Comparison of ENCODE assay signal across 18 cellular contexts in genomic region chr6:46287043-46287442, GRCh38.
DNase-seq lines count a peak whose midpoint lies in the region; ATAC-seq and TF ChIP-seq lines count a peak whose summit lies in the region.
"Had no signal": no experiment of that assay in that cellular context is flagged by ENCODE, and none has a peak within 500 bp of the region (broad histone marks: within the 10 kb centered on the region; RNA-seq: fewer than 3 reads in every experiment).

No MANE protein-coding gene starts in this region.

- H3K27me3 Mint-ChIP-seq in activated CD4-positive, alpha-beta memory T cell treated with anti-CD3 and anti-CD28 coated beads for 36 hours = peaks cover 15% of the 10 kb centered on the region
- peaks cover 8% of the 10 kb centered on the region for H3K27me3 Mint-ChIP-seq in activated CD4-positive, alpha-beta memory T cell treated with anti-CD3 and anti-CD28 coated beads, Interleukin-2, amount 10 ng/mL, durations not matched to agents 7 days and 5 days

- no peak overlapping the region for H3K4me2 ChIP-seq in BLaER1

- H3K27ac Mint-ChIP-seq in activated CD4-positive, alpha-beta memory T cell treated with anti-CD3 and anti-CD28 coated beads for 36 hours = peak overlapping the region; percentile 6
- no peak overlapping the region for H3K27ac Mint-ChIP-seq in activated CD4-positive, alpha-beta memory T cell treated with anti-CD3 and anti-CD28 coated beads, Interleukin-2, amount 10 ng/mL, durations not matched to agents 7 days and 5 days
- peak overlapping the region; percentile 62 for H3K27ac Mint-ChIP-seq in stimulated activated effector memory CD8-positive, alpha-beta T cell treated with anti-CD3 and anti-CD28 coated beads, Interleukin-12 subunit alpha, Interleukin-12 subunit beta, amount 100 ng/mL, for 72 hours
- H3K27ac Mint-ChIP-seq: CD4-positive, CD25-positive, alpha-beta regulatory T cell; CD8-positive, alpha-beta T cell; H9; HFFc6 had no signal

- H3K27me3 ChIP-seq in BLaER1 = no peaks in the 10 kb centered on the region

- H3K9ac ChIP-seq in BLaER1 = no peak overlapping the region
- H3K9ac ChIP-seq: GM23248 had no signal

- ATAC-seq in stimulated activated effector memory CD8-positive, alpha-beta T cell treated with anti-CD3 and anti-CD28 coated beads, Interleukin-12 subunit alpha, Interleukin-12 subunit beta, amount 100 ng/mL, for 72 hours = no peak
- ATAC-seq: CD8-positive, alpha-beta T cell; HCT116 had no signal

- H3K36me3 Mint-ChIP-seq in activated CD4-positive, alpha-beta memory T cell treated with anti-CD3 and anti-CD28 coated beads for 36 hours = no peaks in the 10 kb centered on the region
- no peaks in the 10 kb centered on the region for H3K36me3 Mint-ChIP-seq in activated CD4-positive, alpha-beta memory T cell treated with anti-CD3 and anti-CD28 coated beads, Interleukin-2, amount 10 ng/mL, durations not matched to agents 7 days and 5 days (ENCODE audit: low read depth)
- no peaks in the 10 kb centered on the region for H3K36me3 Mint-ChIP-seq in stimulated activated effector memory CD8-positive, alpha-beta T cell treated with anti-CD3 and anti-CD28 coated beads, Interleukin-12 subunit alpha, Interleukin-12 subunit beta, amount 100 ng/mL, for 72 hours
- H3K36me3 Mint-ChIP-seq: CD4-positive, CD25-positive, alpha-beta regulatory T cell; CD8-positive, alpha-beta T cell had no signal

- POLR2A ChIA-PET in activated CD4-positive, alpha-beta memory T cell treated with anti-CD3 and anti-CD28 coated beads for 36 hours (lab: Charles Lee) = no interaction called here
- POLR2A ChIA-PET in activated CD4-positive, alpha-beta memory T cell treated with anti-CD3 and anti-CD28 coated beads, Interleukin-2, amount 10 ng/mL, durations not matched to agents 7 days and 5 days (lab: Charles Lee) = no interaction called here
- POLR2A ChIA-PET in HEK293 (lab: Yijun Ruan, JAX) = no interaction called here

- peaks cover 47% of the 10 kb centered on the region for H3K4me1 ChIP-seq in BLaER1
- 0 out of 2 replicates have a peak, but pooled peaks cover 6% of the 10 kb centered on the region for H3K4me1 ChIP-seq in HEK293 (ENCODE audit: control insufficient read depth, insufficient read depth, low read length)
- H3K4me1 ChIP-seq: Caco-2 had no signal

- peaks cover 18% of the 10 kb centered on the region for H3K4me1 Mint-ChIP-seq in activated CD4-positive, alpha-beta memory T cell treated with anti-CD3 and anti-CD28 coated beads for 36 hours (ENCODE audit: low read depth)
- peaks cover 8% of the 10 kb centered on the region for H3K4me1 Mint-ChIP-seq in activated CD4-positive, alpha-beta memory T cell treated with anti-CD3 and anti-CD28 coated beads, Interleukin-2, amount 10 ng/mL, durations not matched to agents 7 days and 5 days
- peaks cover 33% of the 10 kb centered on the region for H3K4me1 Mint-ChIP-seq in stimulated activated effector memory CD8-positive, alpha-beta T cell treated with anti-CD3 and anti-CD28 coated beads, Interleukin-12 subunit alpha, Interleukin-12 subunit beta, amount 100 ng/mL, for 72 hours
- H3K4me1 Mint-ChIP-seq: CD4-positive, CD25-positive, alpha-beta regulatory T cell had no signal

- peaks cover 14% of the 10 kb centered on the region for H3K9me3 ChIP-seq in BLaER1
- no peaks in the 10 kb centered on the region for H3K9me3 ChIP-seq in HEK293 (ENCODE audit: control insufficient read depth, insufficient read depth, low read depth, low read length)
- H3K9me3 ChIP-seq: Caco-2 had no signal

- 0 out of 2 replicates have a peak overlapping the region, but pooled peaks have one; percentile 23 for H3K27ac ChIP-seq in BLaER1
- no peak overlapping the region for H3K27ac ChIP-seq in HEK293 (ENCODE audit: extremely low read depth, low read depth, low read length)
- H3K27ac ChIP-seq: C4-2B, GM23248 had no signal

- H3K9me3 Mint-ChIP-seq in activated CD4-positive, alpha-beta memory T cell treated with anti-CD3 and anti-CD28 coated beads for 36 hours = no peaks in the 10 kb centered on the region
- no peaks in the 10 kb centered on the region for H3K9me3 Mint-ChIP-seq in activated CD4-positive, alpha-beta memory T cell treated with anti-CD3 and anti-CD28 coated beads, Interleukin-2, amount 10 ng/mL, durations not matched to agents 7 days and 5 days
- no peaks in the 10 kb centered on the region for H3K9me3 Mint-ChIP-seq in stimulated activated effector memory CD8-positive, alpha-beta T cell treated with anti-CD3 and anti-CD28 coated beads, Interleukin-12 subunit alpha, Interleukin-12 subunit beta, amount 100 ng/mL, for 72 hours
- H3K9me3 Mint-ChIP-seq: CD8-positive, alpha-beta T cell; H9 had no signal

- intact Hi-C loops in activated CD4-positive, alpha-beta memory T cell treated with anti-CD3 and anti-CD28 coated beads for 36 hours (cut with micrococcal nuclease) = loop anchor here (5.0 kb wide), 1 partner anchor 40 kb away; no protein-coding TSS in a partner anchor

- no peak for TF ChIP-seq CTCF in HEK293 (tag by site-specific recombination; IDR thresholded peaks at IDR 0.05)

- CTCF ChIA-PET in activated CD4-positive, alpha-beta memory T cell treated with anti-CD3 and anti-CD28 coated beads for 36 hours (lab: Charles Lee) = no interaction called here
- CTCF ChIA-PET in activated CD4-positive, alpha-beta memory T cell treated with anti-CD3 and anti-CD28 coated beads, Interleukin-2, amount 10 ng/mL, durations not matched to agents 7 days and 5 days (lab: Charles Lee) = no interaction called here
- CTCF ChIA-PET in HEK293 (lab: Yijun Ruan, JAX) = no interaction called here

- no peak for DNase-seq in activated CD4-positive, alpha-beta memory T cell treated with anti-CD3 and anti-CD28 coated beads for 36 hours
- no peak for DNase-seq in activated CD4-positive, alpha-beta memory T cell treated with anti-CD3 and anti-CD28 coated beads, Interleukin-2, amount 10 ng/mL, durations not matched to agents 7 days and 5 days
- no peak for DNase-seq in stimulated activated effector memory CD8-positive, alpha-beta T cell treated with anti-CD3 and anti-CD28 coated beads, Interleukin-12 subunit alpha, Interleukin-12 subunit beta, amount 100 ng/mL, for 72 hours (ENCODE audit: low spot score in 2 of 2)
- DNase-seq in A172 (ENCODE audit: low spot score) = no peak
- no peak for DNase-seq in NCI-H2171 (lab: John Stamatoyannopoulos, UW)
- DNase-seq: 8988T; Caco-2; CD4-positive, CD25-positive, alpha-beta regulatory T cell; CD8-positive, alpha-beta T cell; DMS153; DND-41; GM23248; H9; HFFc6 had no signal

- H3K4me3 ChIP-seq in BLaER1 (no peak overlapping the region), HEK293 (ENCODE audit: low read depth, low read length) (no peak overlapping the region)
- H3K4me3 ChIP-seq: GM23248 had no signal

- no peaks in the 10 kb centered on the region for H4K20me1 ChIP-seq in BLaER1

- H3K4me3 Mint-ChIP-seq in activated CD4-positive, alpha-beta memory T cell treated with anti-CD3 and anti-CD28 coated beads for 36 hours = no peak overlapping the region
- H3K4me3 Mint-ChIP-seq in activated CD4-positive, alpha-beta memory T cell treated with anti-CD3 and anti-CD28 coated beads, Interleukin-2, amount 10 ng/mL, durations not matched to agents 7 days and 5 days = no peak overlapping the region
- no peak overlapping the region for H3K4me3 Mint-ChIP-seq in stimulated activated effector memory CD8-positive, alpha-beta T cell treated with anti-CD3 and anti-CD28 coated beads, Interleukin-12 subunit alpha, Interleukin-12 subunit beta, amount 100 ng/mL, for 72 hours
- H3K4me3 Mint-ChIP-seq: CD4-positive, CD25-positive, alpha-beta regulatory T cell; CD8-positive, alpha-beta T cell; H9; HFFc6 had no signal

- H3K36me3 ChIP-seq in BLaER1 (no peaks in the 10 kb centered on the region), HEK293 (ENCODE audit: control insufficient read depth in 2 of 2, insufficient read depth in 1 of 2, low read length in 2 of 2) (no peaks in the 10 kb centered on the region)

TF ChIP-seq in HEK293, 187 proteins besides CTCF, POLR2A, EP300 and RAD21:
- TF ChIP-seq SCRT2 (tag by site-specific recombination; IDR thresholded peaks at IDR 0.05) (peak; percentile 80), ZNF214 (tag by site-specific recombination; IDR thresholded peaks at IDR 0.05; ENCODE audit: borderline replicate concordance) (no peak), ZNF624 (tag by site-specific recombination; IDR thresholded peaks at IDR 0.05) (no peak), ZSCAN23 (tag by site-specific recombination; IDR thresholded peaks at IDR 0.05) (no peak), ZNF112 (tag by site-specific recombination; IDR thresholded peaks at IDR 0.05) (no peak)
